14 cellular contexts compared by ENCODE assay signal in genomic region chr13:78045916-78046315, GRCh38.
DNase-seq lines count a peak whose midpoint lies in the region; ATAC-seq, FAIRE-seq and TF ChIP-seq lines count a peak whose summit lies in the region.
"Had no signal": no experiment of that assay in that cellular context is flagged by ENCODE, and none has a peak within 500 bp of the region (broad histone marks: within the 10 kb centered on the region; RNA-seq: fewer than 3 reads in every experiment).

No MANE protein-coding gene starts in this region.

- H2AFZ ChIP-seq in HepG2 (ENCODE audit: low read length): no peak overlapping the region

- WGBS in right lobe of liver (ENCODE audit: insufficient coverage, low coverage, low lambda C conversion rate, missing lambda C conversion rate): 16% methylated on average over 3 of the region's 3 CpGs
- WGBS in HepG2 (ENCODE audit: low lambda C conversion rate): 0% methylated on average over 3 of the region's 3 CpGs

- no peaks in the 10 kb centered on the region for H4K20me1 ChIP-seq in HepG2 (ENCODE audit: insufficient read depth, low read length)

- H3K4me2 ChIP-seq in HepG2 (ENCODE audit: low read depth, low read length): no peak overlapping the region

- CTCF ChIA-PET in HepG2 (lab: Yijun Ruan, JAX; ENCODE audit: low intra/inter-chr PET ratio, low total read pairs): no interaction called here

- intact Hi-C loops in right lobe of liver (cut with DNase I): no loop called here
- intact Hi-C loops in HepG2 (cut with micrococcal nuclease; ENCODE audit: unreplicated experiment): no loop called here

- H3K9me3 Mint-ChIP-seq in stimulated activated effector memory CD8-positive, alpha-beta T cell treated with anti-CD3 and anti-CD28 coated beads, Interleukin-12 subunit alpha, Interleukin-12 subunit beta, amount 100 ng/mL, for 72 hours: no peaks in the 10 kb centered on the region

- H3K4me3 Mint-ChIP-seq in stimulated activated effector memory CD8-positive, alpha-beta T cell treated with anti-CD3 and anti-CD28 coated beads, Interleukin-12 subunit alpha, Interleukin-12 subunit beta, amount 100 ng/mL, for 72 hours: no peak overlapping the region

- no peak for FAIRE-seq in HepG2 (lab: Jason Lieb, UNC)

- in situ Hi-C loops in HepG2 (cut with HindIII; ENCODE audit: extremely low pct_ligation_motif_present, low pct_unique_long_range_greater_than_20kb): no loop called here

- no TSS peak for BruUV-seq in HepG2 (replicated peaks; lab: Mats Ljungman, UMichigan)

- H3K4me1 Mint-ChIP-seq in stimulated activated effector memory CD8-positive, alpha-beta T cell treated with anti-CD3 and anti-CD28 coated beads, Interleukin-12 subunit alpha, Interleukin-12 subunit beta, amount 100 ng/mL, for 72 hours: no peaks in the 10 kb centered on the region

- no peak overlapping the region for H3K27ac Mint-ChIP-seq in stimulated activated effector memory CD8-positive, alpha-beta T cell treated with anti-CD3 and anti-CD28 coated beads, Interleukin-12 subunit alpha, Interleukin-12 subunit beta, amount 100 ng/mL, for 72 hours

- H3K9me3 ChIP-seq in right lobe of liver: no peaks in the 10 kb centered on the region
- H3K9me3 ChIP-seq in HepG2 (ENCODE audit: low read length): peaks cover 41% of the 10 kb centered on the region
- H3K9me3 ChIP-seq: left lung had no signal

- TF ChIP-seq CTCF in right lobe of liver (IDR thresholded peaks at IDR 0.05) (no peak), HepG2 (CRISPR knock-in tag; IDR thresholded peaks at IDR 0.05) (no peak)

- H3K4me3 ChIP-seq in right lobe of liver (no peak overlapping the region), HepG2 (replicated peaks in 1 of 3; ENCODE audit: insufficient read depth in 1 of 3, low read depth in 2 of 3, low read length in 3 of 3) (no peak overlapping the region)
- H3K4me3 ChIP-seq: left lung had no signal

- POLR2A ChIA-PET in HepG2 (lab: Yijun Ruan, JAX): no interaction called here

- ATAC-seq in right lobe of liver (peak in 3 of 4 donors; percentile 20 to 35 (median 27)), HepG2 (no peak), HG02678 (IDR thresholded peaks at IDR 0.05; ENCODE audit: unreplicated experiment) (peak; percentile 33), HG03432 (IDR thresholded peaks at IDR 0.05; ENCODE audit: unreplicated experiment) (peak; percentile 22)
- no peak for ATAC-seq in stimulated activated effector memory CD8-positive, alpha-beta T cell treated with anti-CD3 and anti-CD28 coated beads, Interleukin-12 subunit alpha, Interleukin-12 subunit beta, amount 100 ng/mL, for 72 hours
- ATAC-seq: left lung had no signal

- H3K79me2 ChIP-seq in HepG2 (ENCODE audit: insufficient read depth, low read length): no peaks in the 10 kb centered on the region

- H3K4me1 ChIP-seq in right lobe of liver: no peaks in the 10 kb centered on the region
- H3K4me1 ChIP-seq in HepG2 (ENCODE audit: insufficient read depth, low read length): no peaks in the 10 kb centered on the region
- H3K4me1 ChIP-seq: left lung had no signal

- TF ChIP-seq EP300 in HepG2 (IDR thresholded peaks at IDR 0.05; ENCODE audit: low read depth in 2 of 2, low read length in 2 of 2) (no peak), HepG2 (CRISPR knock-in tag; IDR thresholded peaks at IDR 0.05; ENCODE audit: borderline replicate concordance) (no peak)

- H3K27me3 ChIP-seq in right lobe of liver (no peaks in the 10 kb centered on the region), HepG2 (ENCODE audit: control insufficient read depth in 1 of 2, insufficient read depth in 2 of 2, low read length in 2 of 2) (no peaks in the 10 kb centered on the region)
- H3K27me3 ChIP-seq: left lung had no signal

- H3K36me3 ChIP-seq in right lobe of liver (no peaks in the 10 kb centered on the region), HepG2 (replicated peaks in 1 of 2; ENCODE audit: control insufficient read depth in 1 of 2, insufficient read depth in 2 of 2, low read length in 2 of 2) (no peaks in the 10 kb centered on the region)
- H3K36me3 ChIP-seq: left lung had no signal

- TF ChIP-seq RAD21 in HepG2 (CRISPR knock-in tag; IDR thresholded peaks at IDR 0.05): no peak

- no peak overlapping the region for H3K9ac ChIP-seq in HepG2 (ENCODE audit: insufficient read depth, low read depth, low read length)

- TF ChIP-seq POLR2A in right lobe of liver (IDR thresholded peaks at IDR 0.05): no peak
- TF ChIP-seq POLR2A in HepG2 (IDR thresholded peaks at IDR 0.05; ENCODE audit: insufficient read depth in 1 of 2, low read depth in 2 of 2, low read length in 2 of 2): no peak

- DNase-seq in right lobe of liver (no peak), HepG2 (ENCODE audit: low spot score) (no peak), NCI-H524 (lab: John Stamatoyannopoulos, UW) (no peak), hypothalamus (lab: John Stamatoyannopoulos, UW) (no peak), NCI-H1105 (lab: John Stamatoyannopoulos, UW) (no peak)
- no peak for DNase-seq in stimulated activated effector memory CD8-positive, alpha-beta T cell treated with anti-CD3 and anti-CD28 coated beads, Interleukin-12 subunit alpha, Interleukin-12 subunit beta, amount 100 ng/mL, for 72 hours (ENCODE audit: low spot score in 2 of 2)
- DNase-seq: activated CD8-positive, alpha-beta memory T cell treated with anti-CD3 and anti-CD28 coated beads, Interleukin-2, amount 50 U/mL, for 48 hours; foreskin melanocyte; left lung; NCI-H1417 treated with DMSO at 0.1 percent for 48 hours; NCI-H510A treated with DMSO at 0.1 percent for 48 hours; stimulated activated CD8-positive, alpha-beta memory T cell treated with anti-CD3 and anti-CD28 coated beads, Interleukin-4, amount 100 ng/mL, for 48 hours had no signal

- H3K36me3 Mint-ChIP-seq in stimulated activated effector memory CD8-positive, alpha-beta T cell treated with anti-CD3 and anti-CD28 coated beads, Interleukin-12 subunit alpha, Interleukin-12 subunit beta, amount 100 ng/mL, for 72 hours: no peaks in the 10 kb centered on the region

- no peak overlapping the region for H3K27ac ChIP-seq in right lobe of liver
- no peak overlapping the region for H3K27ac ChIP-seq in HepG2 (ENCODE audit: extremely low read length, insufficient read depth, low read length)
- H3K27ac ChIP-seq: left lung had no signal

TF ChIP-seq in HepG2, 621 proteins besides CTCF, POLR2A, EP300 and RAD21:
- TF ChIP-seq EZH2 (conservative IDR thresholded peaks at IDR 0.05; ENCODE audit: low read depth, low read length): no peak
- TF ChIP-seq TRAFD1 (CRISPR knock-in tag; IDR thresholded peaks at IDR 0.05; ENCODE audit: borderline replicate concordance): no peak
- TF ChIP-seq ZBTB44 (CRISPR knock-in tag; IDR thresholded peaks at IDR 0.05): no peak
- no peak for TF ChIP-seq ZNF709 (CRISPR knock-in tag; IDR thresholded peaks at IDR 0.05)
- no peak for TF ChIP-seq AKAP8 (CRISPR knock-in tag; IDR thresholded peaks at IDR 0.05)
- no peak for TF ChIP-seq ZNF207 (IDR thresholded peaks at IDR 0.05; ENCODE audit: borderline replicate concordance)
- no peak for TF ChIP-seq ZNF121 (CRISPR knock-in tag; IDR thresholded peaks at IDR 0.05)
- no peak for TF ChIP-seq ZNF329 (CRISPR knock-in tag; IDR thresholded peaks at IDR 0.05; ENCODE audit: low read depth)
- TF ChIP-seq TFDP1 (CRISPR knock-in tag; IDR thresholded peaks at IDR 0.05; ENCODE audit: borderline replicate concordance): no peak
- TF ChIP-seq NFATC3 (CRISPR knock-in tag; IDR thresholded peaks at IDR 0.05): no peak
- no peak for TF ChIP-seq ZNF337 (CRISPR knock-in tag; IDR thresholded peaks at IDR 0.05; ENCODE audit: borderline replicate concordance, low read depth)
- no peak for TF ChIP-seq ZFP41 (CRISPR knock-in tag; IDR thresholded peaks at IDR 0.05; ENCODE audit: borderline replicate concordance)
- no peak for TF ChIP-seq ZNF124 (CRISPR knock-in tag; IDR thresholded peaks at IDR 0.05)
- no peak for TF ChIP-seq NR1H2 (CRISPR knock-in tag; IDR thresholded peaks at IDR 0.05; ENCODE audit: borderline replicate concordance, low read depth)
- no peak for TF ChIP-seq ZNF484 (CRISPR knock-in tag; IDR thresholded peaks at IDR 0.05; ENCODE audit: borderline replicate concordance, low read depth)
- TF ChIP-seq KDM3A (CRISPR knock-in tag; IDR thresholded peaks at IDR 0.05; ENCODE audit: low read depth): no peak
- no peak for TF ChIP-seq NBN (conservative IDR thresholded peaks at IDR 0.05)

Comparison
In these comparisons a context has a peak if more than half of its experiments do, and no peak if none do; other contexts are left out.
1. ATAC-seq: peak in right lobe of liver (3 of 4), HG02678 (single experiment) and HG03432 (single experiment); none in HepG2 (single experiment) and stimulated activated effector memory CD8-positive, alpha-beta T cell treated with anti-CD3 and anti-CD28 coated beads, Interleukin-12 subunit alpha, Interleukin-12 subunit beta, amount 100 ng/mL, for 72 hours (single experiment).